Comparison of ENCODE assay signal across 14 cellular contexts in genomic region chr10:102785818-102786217, GRCh38. TPM values are rescaled to one million over a fixed set of nuclear protein-coding genes. Genes with fewer than 3 reads are reported as not detected.
DNase-seq lines count a peak whose midpoint lies in the region; ATAC-seq and TF ChIP-seq lines count a peak whose summit lies in the region.
"Had no signal": no experiment of that assay in that cellular context is flagged by ENCODE, and none has a peak within 500 bp of the region (broad histone marks: within the 10 kb centered on the region; RNA-seq: fewer than 3 reads in every experiment).

No MANE protein-coding gene starts in this region.

- no peak for DNase-seq in CD4-positive, alpha-beta T cell
- peak; percentile 38 for DNase-seq in UCSD-AML1 (lab: John Stamatoyannopoulos, UW; ENCODE audit: unreplicated experiment)
- no peak for DNase-seq in immature natural killer cell
- DNase-seq in gastrocnemius medialis, result no peak
- no peak for DNase-seq in HPDE6-E6E7 (ENCODE audit: extremely low spot score)
- DNase-seq in HAP-1 (ENCODE audit: low spot score in 2 of 2), result no peak
- no peak for DNase-seq in activated CD4-positive, alpha-beta memory T cell treated with anti-CD3 and anti-CD28 coated beads for 36 hours
- DNase-seq in head of caudate nucleus, result no peak
- DNase-seq: activated CD4-positive, alpha-beta T cell treated with anti-CD3 and anti-CD28 coated beads for 1 hour; C1 segment of cervical spinal cord; H9; pancreas; SIG-M5 had no signal

- H3K36me3 Mint-ChIP-seq in CD4-positive, alpha-beta T cell (ENCODE audit: low read depth), result peaks cover 28% of the 10 kb centered on the region
- peaks cover 4 to 7% (median 5%) of the 10 kb centered on the region in 3 donors for H3K36me3 Mint-ChIP-seq in immature natural killer cell
- peaks cover 2% of the 10 kb centered on the region for H3K36me3 Mint-ChIP-seq in activated CD4-positive, alpha-beta memory T cell treated with anti-CD3 and anti-CD28 coated beads for 36 hours

- no peak for TF ChIP-seq POLR2A in gastrocnemius medialis (IDR thresholded peaks at IDR 0.05)

- no peaks in the 10 kb centered on the region for H3K27me3 ChIP-seq in CD4-positive, alpha-beta T cell (ENCODE audit: control insufficient read depth, insufficient read depth, low read length)
- H3K27me3 ChIP-seq in gastrocnemius medialis (no peaks in the 10 kb centered on the region), HAP-1 (ENCODE audit: low read depth) (no peaks in the 10 kb centered on the region)
- H3K27me3 ChIP-seq: pancreas had no signal

- H3K4me3 ChIP-seq in gastrocnemius medialis (peak overlapping the region in 1 of 4 donors; percentile 27), HAP-1 (no peak overlapping the region)
- H3K4me3 ChIP-seq: pancreas had no signal

- TF ChIP-seq CTCF in CD4-positive, alpha-beta T cell (IDR thresholded peaks at IDR 0.05), result no peak
- TF ChIP-seq CTCF in gastrocnemius medialis (IDR thresholded peaks at IDR 0.05 in 4 of 5, conservative IDR thresholded peaks at IDR 0.05 in 1 of 5), result no peak

- no peaks in the 10 kb centered on the region for H3K27me3 Mint-ChIP-seq in CD4-positive, alpha-beta T cell
- peaks cover 0 to 2% (median 0%) of the 10 kb centered on the region in 3 donors for H3K27me3 Mint-ChIP-seq in immature natural killer cell (ENCODE audit: low read depth in 3 of 3)
- no peaks in the 10 kb centered on the region for H3K27me3 Mint-ChIP-seq in activated CD4-positive, alpha-beta memory T cell treated with anti-CD3 and anti-CD28 coated beads for 36 hours

- H3K36me3 ChIP-seq in gastrocnemius medialis, result no peaks in the 10 kb centered on the region
- no peaks in the 10 kb centered on the region for H3K36me3 ChIP-seq in HAP-1 (replicated peaks)
- H3K36me3 ChIP-seq: pancreas had no signal

- peaks cover 94 to 96% of the 10 kb centered on the region in 2 donors for H3K4me1 ChIP-seq in gastrocnemius medialis
- no peaks in the 10 kb centered on the region for H3K4me1 ChIP-seq in HAP-1

- H3K4me1 Mint-ChIP-seq in CD4-positive, alpha-beta T cell (ENCODE audit: low read depth), result peaks cover 39% of the 10 kb centered on the region
- peaks cover 62 to 81% of the 10 kb centered on the region in 2 donors for H3K4me1 Mint-ChIP-seq in immature natural killer cell
- H3K4me1 Mint-ChIP-seq in activated CD4-positive, alpha-beta memory T cell treated with anti-CD3 and anti-CD28 coated beads for 36 hours (ENCODE audit: low read depth), result peaks cover 28% of the 10 kb centered on the region

- POLR2A ChIA-PET in CD4-positive, alpha-beta T cell (lab: Charles Lee), result interaction anchor here (0.6 kb wide), 1 partner anchor 19 kb away, joined by 3 read pairs; no protein-coding TSS in a partner anchor
- POLR2A ChIA-PET in activated CD4-positive, alpha-beta memory T cell treated with anti-CD3 and anti-CD28 coated beads for 36 hours (lab: Charles Lee), result no interaction called here

- in situ Hi-C loops in gastrocnemius medialis (cut with MboI; ENCODE audit: low sequenced_read_pairs in 4 of 4) (no loop called here), HAP-1 (cut with MboI; ENCODE audit: low sequenced_read_pairs) (no loop called here)

- CTCF ChIA-PET in CD4-positive, alpha-beta T cell (lab: Charles Lee), result no interaction called here
- CTCF ChIA-PET in activated CD4-positive, alpha-beta memory T cell treated with anti-CD3 and anti-CD28 coated beads for 36 hours (lab: Charles Lee), result interaction anchor here (0.9 kb wide), 1 partner anchor 32 kb away, joined by 4 read pairs; no protein-coding TSS in a partner anchor

- H3K9me3 Mint-ChIP-seq in CD4-positive, alpha-beta T cell, result peaks cover 8% of the 10 kb centered on the region
- H3K9me3 Mint-ChIP-seq in immature natural killer cell, result no peaks in the 10 kb centered on the region
- H3K9me3 Mint-ChIP-seq in activated CD4-positive, alpha-beta memory T cell treated with anti-CD3 and anti-CD28 coated beads for 36 hours, result peaks cover 3% of the 10 kb centered on the region

- ATAC-seq in CD4-positive, alpha-beta T cell (ENCODE audit: poor library complexity), result no peak
- ATAC-seq in gastrocnemius medialis, result no peak

- peak overlapping the region; percentile 45 for H3K27ac Mint-ChIP-seq in CD4-positive, alpha-beta T cell
- peak overlapping the region; percentile 3 to 68 (median 48) for H3K27ac Mint-ChIP-seq in immature natural killer cell
- no peak overlapping the region for H3K27ac Mint-ChIP-seq in activated CD4-positive, alpha-beta memory T cell treated with anti-CD3 and anti-CD28 coated beads for 36 hours

- H3K4me3 Mint-ChIP-seq in CD4-positive, alpha-beta T cell, result no peak overlapping the region
- no peak overlapping the region for H3K4me3 Mint-ChIP-seq in immature natural killer cell
- no peak overlapping the region for H3K4me3 Mint-ChIP-seq in activated CD4-positive, alpha-beta memory T cell treated with anti-CD3 and anti-CD28 coated beads for 36 hours
- H3K4me3 Mint-ChIP-seq: H9 had no signal

- no peaks in the 10 kb centered on the region for H3K9me3 ChIP-seq in CD4-positive, alpha-beta T cell (ENCODE audit: control insufficient read depth, low read length)
- no peaks in the 10 kb centered on the region for H3K9me3 ChIP-seq in gastrocnemius medialis
- no peaks in the 10 kb centered on the region for H3K9me3 ChIP-seq in HAP-1
- H3K9me3 ChIP-seq: pancreas had no signal

- H3K27ac ChIP-seq in CD4-positive, alpha-beta T cell (ENCODE audit: low read depth, low read length), result no peak overlapping the region
- H3K27ac ChIP-seq in gastrocnemius medialis, result peak overlapping the region; percentile 91 to 100 (median 96)
- H3K27ac ChIP-seq: KMS-11 had no signal

- intact Hi-C loops in CD4-positive, alpha-beta T cell (cut with DNase I, micrococcal nuclease), result no loop called here
- intact Hi-C loops in gastrocnemius medialis (cut with DNase I; ENCODE audit: low total_unique reads), result no loop called here
- intact Hi-C loops in activated CD4-positive, alpha-beta memory T cell treated with anti-CD3 and anti-CD28 coated beads for 36 hours (cut with micrococcal nuclease), result no loop called here
- intact Hi-C loops in head of caudate nucleus (cut with DNase I), result no loop called here

RNA-seq across cellular contexts. Expression of gene WBP1L, which starts 42.1 kb away (rescaled TPM):
- total RNA-seq in CD4-positive, alpha-beta T cell, result 1 to 10 TPM; 6.1 to 6.5 TPM
- 10 to 100 TPM; 34.1 to 53.1 (median 35.2) TPM for polyA plus RNA-seq in immature natural killer cell
- total RNA-seq in gastrocnemius medialis, result 100 to 1,000 TPM; 103 to 204 (median 145) TPM
- 10 to 100 TPM; 14.6 to 15.9 TPM for total RNA-seq in activated CD4-positive, alpha-beta memory T cell treated with anti-CD3 and anti-CD28 coated beads for 36 hours

RNA-seq across cellular contexts. Expression of gene CYP17A1, which starts 51.4 kb away (rescaled TPM):
- total RNA-seq in CD4-positive, alpha-beta T cell, result not detected
- under 1 TPM in 1 of 3 donors, not detected in 2; 0.12 TPM for polyA plus RNA-seq in immature natural killer cell
- 1 to 10 TPM in 1 of 4 donors, not detected in 3; 4.2 TPM for total RNA-seq in gastrocnemius medialis
- not detected for total RNA-seq in activated CD4-positive, alpha-beta memory T cell treated with anti-CD3 and anti-CD28 coated beads for 36 hours
- total RNA-seq: H9 had no signal

Comparison
In these comparisons a context has a peak if more than half of its experiments do, and no peak if none do; other contexts are left out.
1. RNA of gene WBP1L, which starts 42.1 kb away (total RNA-seq): 103 to 204 TPM in gastrocnemius medialis; 14.6 to 15.9 TPM in activated CD4-positive, alpha-beta memory T cell treated with anti-CD3 and anti-CD28 coated beads for 36 hours and 6.1 to 6.5 TPM in CD4-positive, alpha-beta T cell; every median in the first group is over 4 times any median in the second.